8 cellular contexts compared by ENCODE assay signal in genomic region chr10:35195361-35196306, GRCh38.
DNase-seq lines count a peak whose midpoint lies in the region; ATAC-seq and TF ChIP-seq lines count a peak whose summit lies in the region.

No MANE protein-coding gene starts in this region.

- no peaks in the 10 kb centered on the region for H3K9me2 ChIP-seq in PC-9 (ENCODE audit: insufficient read depth)

- peak overlapping the region; percentile 71 for H2AFZ ChIP-seq in PC-9

- peak overlapping the region; percentile 79 for H3K4me2 ChIP-seq in PC-9

- DNase-seq in DMS114 treated with DMSO at 0.1 percent for 48 hours (lab: John Stamatoyannopoulos, UW; ENCODE audit: unreplicated experiment): peak; percentile 97
- DNase-seq in PC-9: peak; percentile 50 to 73
- peak; percentile 74 for DNase-seq in activated T-cell treated with anti-CD3 and anti-CD28 coated beads, Interleukin-2, amount 50 U/mL, for 4 hours
- DNase-seq in fibroblast of gingiva (ENCODE audit: low read depth): peak; percentile 92
- peak; percentile 47 to 97 (median 93) for DNase-seq in naive thymus-derived CD4-positive, alpha-beta T cell
- peak; percentile 73 for DNase-seq in stimulated activated naive CD8-positive, alpha-beta T cell treated with anti-CD3 and anti-CD28 coated beads, Interleukin-15, Interleukin-2, amounts not matched to agents 100 U/mL and 50 U/mL, for 24 hours

- H3K9me3 ChIP-seq in HUES6 (ENCODE audit: control insufficient read depth, insufficient read depth, low read depth, low read length) (peaks cover 17% of the 10 kb centered on the region), PC-9 (ENCODE audit: insufficient read depth, low read depth) (no peaks in the 10 kb centered on the region)
- H3K9me3 ChIP-seq in naive thymus-derived CD4-positive, alpha-beta T cell (ENCODE audit: control insufficient read depth in 2 of 3, low read length in 3 of 3): no peaks in the 10 kb centered on the region

- H3K27ac ChIP-seq in HUES6 (ENCODE audit: low read depth, low read length): peak overlapping the region; percentile 10; the same call in 1 of the 2 replicates
- H3K27ac ChIP-seq in PC-9: peak overlapping the region; percentile 61
- H3K27ac ChIP-seq in naive thymus-derived CD4-positive, alpha-beta T cell (ENCODE audit: low read depth, low read length): peak overlapping the region; percentile 98

- H3K36me3 Mint-ChIP-seq in activated T-cell treated with anti-CD3 and anti-CD28 coated beads, Interleukin-2, amount 50 U/mL, for 4 hours (ENCODE audit: insufficient read depth): peaks cover 12% of the 10 kb centered on the region
- peaks cover 0 to 18% (median 0%) of the 10 kb centered on the region in 5 donors for H3K36me3 Mint-ChIP-seq in naive thymus-derived CD4-positive, alpha-beta T cell

- TF ChIP-seq CTCF in PC-9 (conservative IDR thresholded peaks at IDR 0.05): peak; percentile 85

- no peaks in the 10 kb centered on the region for H3K79me2 ChIP-seq in PC-9 (ENCODE audit: low read depth)

- peak; percentile 98 for ATAC-seq in GM21423 (IDR thresholded peaks at IDR 0.05; ENCODE audit: unreplicated experiment)
- peak; percentile 91 to 94 for ATAC-seq in activated T-cell treated with anti-CD3 and anti-CD28 coated beads, Interleukin-2, amount 50 U/mL, for 4 hours
- peak; percentile 91 for ATAC-seq in naive thymus-derived CD4-positive, alpha-beta T cell
- peak; percentile 96 for ATAC-seq in stimulated activated naive CD8-positive, alpha-beta T cell treated with anti-CD3 and anti-CD28 coated beads, Interleukin-15, Interleukin-2, amounts not matched to agents 100 U/mL and 50 U/mL, for 24 hours

- H3K9ac ChIP-seq in HUES6 (ENCODE audit: low read length): peak overlapping the region; percentile 5

- CTCF ChIA-PET in PC-9 (lab: Charles Lee): interaction anchor here (0.6 to 1.9 kb wide), 9 partner anchors 20 to 1766 kb away, joined by 3 to 10 read pairs (median 4); partner anchors contain the start of gene CREM
- CTCF ChIA-PET in naive thymus-derived CD4-positive, alpha-beta T cell (lab: Charles Lee): interaction anchor here (0.7 to 2.4 kb wide), 20 partner anchors 9 to 440 kb away, joined by 3 to 62 read pairs (median 4); partner anchors contain the start of gene CREM

- intact Hi-C loops in PC-9 (cut with micrococcal nuclease; ENCODE audit: unreplicated experiment): loop anchor here (2.0 kb wide), 1 partner anchor 69 kb away; the partner anchor contains the start of gene CREM
- intact Hi-C loops in naive thymus-derived CD4-positive, alpha-beta T cell (cut with micrococcal nuclease): loop anchor here (1.0 to 5.0 kb wide), 14 partner anchors 13 to 448 kb away; partner anchors contain the start of genes CUL2 (in 2 of the 2) and CCNY (in 1 of the 2)

- peak overlapping the region; percentile 88 for H3K4me3 Mint-ChIP-seq in activated T-cell treated with anti-CD3 and anti-CD28 coated beads, Interleukin-2, amount 50 U/mL, for 4 hours
- H3K4me3 Mint-ChIP-seq in naive thymus-derived CD4-positive, alpha-beta T cell: peak overlapping the region; percentile 78 to 95 (median 85)

- no peaks in the 10 kb centered on the region for H4K20me1 ChIP-seq in PC-9 (ENCODE audit: insufficient read depth)

- H3K4me1 Mint-ChIP-seq in activated T-cell treated with anti-CD3 and anti-CD28 coated beads, Interleukin-2, amount 50 U/mL, for 4 hours (ENCODE audit: low read depth): peaks cover 38% of the 10 kb centered on the region
- peaks cover 0 to 56% (median 21%) of the 10 kb centered on the region in 7 donors for H3K4me1 Mint-ChIP-seq in naive thymus-derived CD4-positive, alpha-beta T cell

- TSS peak; percentile 41 for BruUV-seq in PC-9 (replicated peaks; lab: Mats Ljungman, UMichigan)

- H3K27ac Mint-ChIP-seq in naive thymus-derived CD4-positive, alpha-beta T cell: peak overlapping the region; percentile 96 to 100 (median 99)

- H3K4me3 ChIP-seq in HUES6 (ENCODE audit: low read depth, low read length) (peak overlapping the region; percentile 55), PC-9 (peak overlapping the region; percentile 50; the same call in 1 of the 2 replicates)
- H3K4me3 ChIP-seq in naive thymus-derived CD4-positive, alpha-beta T cell (ENCODE audit: low read length): peak overlapping the region; percentile 65

- peaks cover 13% of the 10 kb centered on the region for H3K4me1 ChIP-seq in HUES6 (ENCODE audit: control insufficient read depth, insufficient read depth, low read length)
- peaks cover 12% of the 10 kb centered on the region; the same call in 1 of the 2 replicates for H3K4me1 ChIP-seq in PC-9 (replicated peaks; ENCODE audit: insufficient read depth)
- peaks cover 5 to 7% of the 10 kb centered on the region in 2 donors for H3K4me1 ChIP-seq in naive thymus-derived CD4-positive, alpha-beta T cell (ENCODE audit: control insufficient read depth in 2 of 2, insufficient read depth in 2 of 2, low read length in 2 of 2)

- peaks cover 22% of the 10 kb centered on the region; the same call in 1 of the 2 replicates for H3F3A ChIP-seq in PC-9 (ENCODE audit: insufficient read depth, low read depth)

- POLR2A ChIA-PET in PC-9 (lab: Charles Lee; ENCODE audit: unreplicated experiment): interaction anchor here (0.6 to 0.7 kb wide), 6 partner anchors 11 to 1105 kb away, joined by 3 to 22 read pairs (median 5); no protein-coding TSS in a partner anchor
- POLR2A ChIA-PET in naive thymus-derived CD4-positive, alpha-beta T cell (lab: Charles Lee): interaction anchor here (0.7 to 4.0 kb wide), 15 partner anchors 8 to 199 kb away, joined by 3 to 80 read pairs (median 6); partner anchors contain the start of genes CREM and CUL2

- H3K9me3 Mint-ChIP-seq in activated T-cell treated with anti-CD3 and anti-CD28 coated beads, Interleukin-2, amount 50 U/mL, for 4 hours: no peaks in the 10 kb centered on the region
- no peaks in the 10 kb centered on the region for H3K9me3 Mint-ChIP-seq in naive thymus-derived CD4-positive, alpha-beta T cell

- H3K36me3 ChIP-seq in HUES6 (ENCODE audit: control insufficient read depth, insufficient read depth, low read length): 0 out of 2 replicates have a peak, but pooled peaks cover 12% of the 10 kb centered on the region
- H3K36me3 ChIP-seq in PC-9 (ENCODE audit: low read depth): no peaks in the 10 kb centered on the region
- no peaks in the 10 kb centered on the region for H3K36me3 ChIP-seq in naive thymus-derived CD4-positive, alpha-beta T cell (ENCODE audit: control insufficient read depth in 2 of 3, insufficient read depth in 3 of 3, low read length in 3 of 3)

- H3K27me3 ChIP-seq in HUES6 (ENCODE audit: control insufficient read depth, insufficient read depth, low read length) (no peaks in the 10 kb centered on the region), PC-9 (ENCODE audit: insufficient read depth, low read depth) (no peaks in the 10 kb centered on the region)
- H3K27me3 ChIP-seq in naive thymus-derived CD4-positive, alpha-beta T cell (ENCODE audit: control insufficient read depth in 2 of 2, insufficient read depth in 2 of 2, low read length in 2 of 2): no peaks in the 10 kb centered on the region

- H3K27me3 Mint-ChIP-seq in activated T-cell treated with anti-CD3 and anti-CD28 coated beads, Interleukin-2, amount 50 U/mL, for 4 hours (ENCODE audit: low read depth): no peaks in the 10 kb centered on the region
- no peaks in the 10 kb centered on the region for H3K27me3 Mint-ChIP-seq in naive thymus-derived CD4-positive, alpha-beta T cell

Comparison
In these comparisons a context has a peak if more than half of its experiments do, and no peak if none do; other contexts are left out.
1. Peak in every context shown above with its lines: DNase-seq, ATAC-seq, H3K4me3 ChIP-seq and H3K27ac ChIP-seq.
2. H3K27ac ChIP-seq: peak in every context shown above with its lines; median percentile 98 in naive thymus-derived CD4-positive, alpha-beta T cell; 61 in PC-9; 10 in HUES6.